8 cellular contexts compared by ENCODE assay signal in the genomic region with DNA sequence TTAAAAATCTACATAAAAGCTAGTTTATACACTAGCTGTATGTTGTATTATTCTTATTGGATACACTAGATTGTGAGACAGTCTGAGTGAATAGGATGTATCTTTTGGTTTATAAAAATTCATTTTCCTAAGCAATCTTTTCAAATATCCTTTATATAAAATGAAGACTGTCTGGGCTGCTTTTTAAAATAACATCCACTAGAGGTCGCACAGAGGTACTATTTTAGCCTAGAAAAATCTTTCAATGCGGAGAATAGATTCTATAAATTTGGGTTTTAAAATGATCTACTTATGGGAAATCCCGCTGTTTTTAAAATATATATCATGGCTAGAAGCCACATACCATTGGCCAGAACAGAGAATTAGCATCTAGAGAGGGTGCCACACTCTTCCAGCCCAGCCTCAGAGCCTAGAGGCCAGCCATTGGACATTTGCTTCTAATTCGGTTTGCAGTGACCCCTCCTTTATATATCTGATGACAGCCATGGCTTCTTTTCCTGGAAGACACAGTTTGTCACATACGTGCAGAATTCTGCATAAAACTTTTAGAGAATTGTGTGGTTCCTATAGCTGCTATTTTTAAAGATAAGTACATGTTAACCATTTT. TPM values are rescaled to one million over a fixed set of nuclear protein-coding genes. Genes with fewer than 3 reads are reported as not detected.
A peak's percentile ranks its signal among the peaks of the same experiment; 100 is the strongest.
DNase-seq lines count a peak whose midpoint lies in the region; ATAC-seq and TF ChIP-seq lines count a peak whose summit lies in the region.

No MANE protein-coding gene starts in this region.

- H3K36me3 Mint-ChIP-seq in CD8-positive, alpha-beta T cell = no peaks in the 10 kb centered on the region

- H3K4me1 ChIP-seq in CD8-positive, alpha-beta T cell (ENCODE audit: insufficient read depth, low read length) = no peaks in the 10 kb centered on the region
- H3K4me1 ChIP-seq in breast epithelium (peaks cover 0 to 3% of the 10 kb centered on the region in 2 donors), mesenchymal stem cell (ENCODE audit: control insufficient read depth, insufficient read depth, low read depth, low read length) (no peaks in the 10 kb centered on the region)

- no peak overlapping the region for H2BK12ac ChIP-seq in mesenchymal stem cell (ENCODE audit: low read length in 2 of 2)

- TF ChIP-seq CTCF in CD8-positive, alpha-beta T cell (IDR thresholded peaks at IDR 0.05) = peak; percentile 72
- peak; percentile 41 to 62 (median 54) for TF ChIP-seq CTCF in breast epithelium (IDR thresholded peaks at IDR 0.05)

- no peaks in the 10 kb centered on the region for H3K4me1 Mint-ChIP-seq in CD8-positive, alpha-beta T cell (ENCODE audit: low read depth)

- H3K4ac ChIP-seq in mesenchymal stem cell (ENCODE audit: low read depth in 1 of 2, low read length in 2 of 2) = no peak overlapping the region

- H3K27me3 Mint-ChIP-seq in CD8-positive, alpha-beta T cell (ENCODE audit: low read depth) = peaks cover 9% of the 10 kb centered on the region

- H3K14ac ChIP-seq in mesenchymal stem cell (ENCODE audit: low read length in 2 of 2) = no peak overlapping the region

- H2BK5ac ChIP-seq in mesenchymal stem cell (ENCODE audit: low read depth, low read length, poor library complexity, severe bottlenecking) = no peak overlapping the region

- no peak overlapping the region for H3K18ac ChIP-seq in mesenchymal stem cell (ENCODE audit: low read depth in 1 of 2, low read length in 2 of 2)

- H2AK5ac ChIP-seq in mesenchymal stem cell (ENCODE audit: low read length, severe bottlenecking) = no peak overlapping the region

- DNase-seq in CD8-positive, alpha-beta T cell = peak in 1 of 7 experiments; percentile 12
- DNase-seq in NCI-H446 (lab: John Stamatoyannopoulos, UW) (peak; percentile 29 to 67), breast epithelium (ENCODE audit: low spot score in 2 of 2) (no peak), mesenchymal stem cell (peak; percentile 43), T-helper 9 cell (no peak)

- no peak overlapping the region for H3K27ac ChIP-seq in CD8-positive, alpha-beta T cell (ENCODE audit: low read depth, low read length)
- H3K27ac ChIP-seq in breast epithelium (no peak overlapping the region), mesenchymal stem cell (ENCODE audit: low read length, poor library complexity, severe bottlenecking) (no peak overlapping the region)

- H2BK15ac ChIP-seq in mesenchymal stem cell (ENCODE audit: low read depth, poor library complexity, severe bottlenecking) = no peak overlapping the region

- POLR2A ChIA-PET in CD8-positive, alpha-beta T cell (lab: Charles Lee) = no interaction called here

- H3K9me3 ChIP-seq in CD8-positive, alpha-beta T cell (ENCODE audit: low read length) = no peaks in the 10 kb centered on the region
- H3K9me3 ChIP-seq in breast epithelium (no peaks in the 10 kb centered on the region), mesenchymal stem cell (ENCODE audit: control insufficient read depth, low read length) (no peaks in the 10 kb centered on the region)

- no peak overlapping the region for H2BK120ac ChIP-seq in mesenchymal stem cell (ENCODE audit: low read depth, low read length)

- no peak overlapping the region for H4K91ac ChIP-seq in mesenchymal stem cell (ENCODE audit: low read length)

- WGBS in mesenchymal stem cell = 0% methylated on average over 1 of the region's 5 CpGs

- H3K9me3 Mint-ChIP-seq in CD8-positive, alpha-beta T cell = no peaks in the 10 kb centered on the region

- no peaks in the 10 kb centered on the region for H3K36me3 ChIP-seq in CD8-positive, alpha-beta T cell (ENCODE audit: insufficient read depth, low read length)
- no peaks in the 10 kb centered on the region for H3K36me3 ChIP-seq in breast epithelium
- no peaks in the 10 kb centered on the region for H3K36me3 ChIP-seq in mesenchymal stem cell (ENCODE audit: control insufficient read depth in 1 of 2, insufficient read depth in 2 of 2, low read depth in 1 of 2, low read length in 2 of 2)

- peak overlapping the region; percentile 40 for H3K9ac ChIP-seq in mesenchymal stem cell (ENCODE audit: low read length)

- no peaks in the 10 kb centered on the region for H3K27me3 ChIP-seq in CD8-positive, alpha-beta T cell (ENCODE audit: insufficient read depth, low read length)
- H3K27me3 ChIP-seq in breast epithelium = no peaks in the 10 kb centered on the region
- peaks cover 0 to 3% of the 10 kb centered on the region in 2 experiments for H3K27me3 ChIP-seq in mesenchymal stem cell (ENCODE audit: control insufficient read depth in 1 of 2, insufficient read depth in 1 of 2, low read length in 2 of 2)

- peak; percentile 49 for ATAC-seq in CD8-positive, alpha-beta T cell
- ATAC-seq in GM19467 (IDR thresholded peaks at IDR 0.05; ENCODE audit: unreplicated experiment) (peak; percentile 48), GM21737 (IDR thresholded peaks at IDR 0.05; ENCODE audit: unreplicated experiment) (no peak), GM18505 (IDR thresholded peaks at IDR 0.05; ENCODE audit: unreplicated experiment) (no peak)

- no peak overlapping the region for H3K4me3 Mint-ChIP-seq in CD8-positive, alpha-beta T cell

- TF ChIP-seq POLR2A in breast epithelium (IDR thresholded peaks at IDR 0.05) (no peak), GM18505 (IDR thresholded peaks at IDR 0.05; ENCODE audit: borderline replicate concordance, extremely low read depth, insufficient read depth, insufficient read length) (no peak)

- H3K23ac ChIP-seq in mesenchymal stem cell (ENCODE audit: low read length in 2 of 2) = no peak overlapping the region

- no peak overlapping the region for H3K27ac Mint-ChIP-seq in CD8-positive, alpha-beta T cell

- no peak overlapping the region for H3K4me3 ChIP-seq in CD8-positive, alpha-beta T cell (ENCODE audit: low read depth, low read length)
- H3K4me3 ChIP-seq in breast epithelium (no peak overlapping the region), mesenchymal stem cell (ENCODE audit: insufficient read depth in 1 of 2, low read depth in 1 of 2, low read length in 2 of 2) (no peak overlapping the region)

- CTCF ChIA-PET in CD8-positive, alpha-beta T cell (lab: Charles Lee) = interaction anchor here (1.0 to 2.5 kb wide), 9 partner anchors 9 to 1906 kb away, joined by 3 to 10 read pairs (median 3); no protein-coding TSS in a partner anchor

- H3K79me1 ChIP-seq in mesenchymal stem cell (replicated peaks; ENCODE audit: low read length, poor library complexity, severe bottlenecking) = no peaks in the 10 kb centered on the region

- intact Hi-C loops in CD8-positive, alpha-beta T cell (cut with DNase I, micrococcal nuclease) = loop anchor here (1.0 to 5.0 kb wide), 4 partner anchors 23 to 1907 kb away; partner anchors contain the start of gene FUT4 (in 1 of the 2)
- intact Hi-C loops in breast epithelium (cut with DNase I; ENCODE audit: low total_unique reads) = no loop called here

- no peak overlapping the region for H3K4me2 ChIP-seq in mesenchymal stem cell (ENCODE audit: low read length, poor library complexity, severe bottlenecking)

- no peak overlapping the region for H2AFZ ChIP-seq in mesenchymal stem cell (ENCODE audit: low read depth, low read length)

- H4K8ac ChIP-seq in mesenchymal stem cell (ENCODE audit: low read length) = no peak overlapping the region

RNA-seq across cellular contexts. Expression of gene C11orf97, which starts 7.3 kb away (rescaled TPM):
- total RNA-seq in CD8-positive, alpha-beta T cell = not detected
- total RNA-seq in breast epithelium = not detected
- polyA plus RNA-seq in mesenchymal stem cell (2013, experiment 1 of 2) = not detected
- not detected for polyA plus RNA-seq in mesenchymal stem cell (2013, experiment 2 of 2)

RNA-seq across cellular contexts. Expression of gene FUT4, which starts 24.1 kb away (rescaled TPM):
- total RNA-seq in CD8-positive, alpha-beta T cell = 1 to 10 TPM; 4.7 to 5.2 TPM
- total RNA-seq in breast epithelium = 1 to 10 TPM; 3.9 to 9.4 (median 5.3) TPM
- 2.7 TPM for polyA plus RNA-seq in mesenchymal stem cell (2013, experiment 1 of 2)
- polyA plus RNA-seq in mesenchymal stem cell (2013, experiment 2 of 2) = 2.9 TPM

RNA-seq across cellular contexts. Expression of gene ANKRD49, which starts 25.8 kb away (rescaled TPM):
- 10 to 100 TPM; 45.6 to 50.9 TPM for total RNA-seq in CD8-positive, alpha-beta T cell
- 10 to 100 TPM; 18.4 to 23.6 (median 21.3) TPM for total RNA-seq in breast epithelium
- polyA plus RNA-seq in mesenchymal stem cell (2013, experiment 1 of 2) = 18.4 TPM
- polyA plus RNA-seq in mesenchymal stem cell (2013, experiment 2 of 2) = 19.0 TPM

RNA-seq across cellular contexts. Expression of gene MRE11, which starts 25.9 kb away (rescaled TPM):
- 10 to 100 TPM; 12.3 to 14.7 TPM for total RNA-seq in CD8-positive, alpha-beta T cell
- total RNA-seq in breast epithelium = 10 to 100 TPM; 18.1 to 33.1 (median 22.3) TPM
- polyA plus RNA-seq in mesenchymal stem cell (2013, experiment 1 of 2) = 3.3 TPM
- 4.5 TPM for polyA plus RNA-seq in mesenchymal stem cell (2013, experiment 2 of 2)

RNA-seq across cellular contexts. Expression of gene PIWIL4, which starts 47.6 kb away (rescaled TPM):
- total RNA-seq in CD8-positive, alpha-beta T cell = 1 to 10 TPM in 1 of 2 experiments, under 1 TPM in 1; 0.89 to 1.0 TPM
- total RNA-seq in breast epithelium = 1 to 10 TPM; 4.8 to 6.7 (median 5.6) TPM
- 0.23 TPM for polyA plus RNA-seq in mesenchymal stem cell (2013, experiment 1 of 2)
- 0.27 TPM for polyA plus RNA-seq in mesenchymal stem cell (2013, experiment 2 of 2)

Comparison
In these comparisons a context has a peak if more than half of its experiments do, and no peak if none do; other contexts are left out.
1. ATAC-seq: peak in CD8-positive, alpha-beta T cell (single experiment) and GM19467 (single experiment); none in GM21737 (single experiment) and GM18505 (single experiment).
2. DNase-seq: peak in NCI-H446 (2 of 2) and mesenchymal stem cell (single experiment); none in breast epithelium (0 of 2) and T-helper 9 cell (single experiment).